Comparison of ENCODE assay signal across 10 cellular contexts in genomic region chr1:100423832-100424337, GRCh38.
A peak's percentile ranks its signal among the peaks of the same experiment; 100 is the strongest.
DNase-seq lines count a peak whose midpoint lies in the region; ATAC-seq, FAIRE-seq and TF ChIP-seq lines count a peak whose summit lies in the region.
"Had no signal": no experiment of that assay in that cellular context is flagged by ENCODE, and none has a peak within 500 bp of the region (broad histone marks: within the 10 kb centered on the region; RNA-seq: fewer than 3 reads in every experiment).

No MANE protein-coding gene starts in this region.

- H3K27me3 ChIP-seq in CD4-positive, CD25-positive, alpha-beta regulatory T cell (ENCODE audit: control insufficient read depth, insufficient read depth, low read length): no peaks in the 10 kb centered on the region
- no peaks in the 10 kb centered on the region for H3K27me3 ChIP-seq in vagina
- H3K27me3 ChIP-seq: left lung had no signal

- FAIRE-seq in GM19239 (lab: Jason Lieb, UNC): peak; percentile 53

- DNase-seq in CD4-positive, CD25-positive, alpha-beta regulatory T cell: peak in 2 of 3 donors; percentile 71 to 80
- DNase-seq in GM19239 (ENCODE audit: insufficient read length, low spot score): no peak
- DNase-seq in activated T-helper 1 cell treated with Interleukin-2 at 50 U/mL for 16 hours (ENCODE audit: low read depth): peak; percentile 15
- no peak for DNase-seq in stimulated activated CD4-positive, alpha-beta T cell treated with anti-CD3 and anti-CD28 coated beads, Interleukin-12 subunit alpha, Interleukin-12 subunit beta, amount 100 ng/mL, for 4 hours
- no peak for DNase-seq in COR-L47 (lab: John Stamatoyannopoulos, UW)
- no peak for DNase-seq in vagina (ENCODE audit: extremely low spot score in 2 of 2)
- DNase-seq in anterior cingulate cortex (lab: John Stamatoyannopoulos, UW): no peak
- DNase-seq: C1 segment of cervical spinal cord, left lung had no signal

- intact Hi-C loops in vagina (cut with DNase I): no loop called here

- no peak for TF ChIP-seq CTCF in vagina (IDR thresholded peaks at IDR 0.05)

- peak overlapping the region; percentile 81 for H3K27ac ChIP-seq in CD4-positive, CD25-positive, alpha-beta regulatory T cell (ENCODE audit: insufficient read depth, low read length, poor library complexity, severe bottlenecking)
- no peak overlapping the region for H3K27ac ChIP-seq in vagina

- peak overlapping the region; percentile 95 for H3K4me3 ChIP-seq in CD4-positive, CD25-positive, alpha-beta regulatory T cell (ENCODE audit: low read depth, low read length)
- H3K4me3 ChIP-seq in vagina: no peak overlapping the region
- H3K4me3 ChIP-seq: left lung had no signal

- peak; percentile 86 to 87 for ATAC-seq in CD4-positive, CD25-positive, alpha-beta regulatory T cell (ENCODE audit: low read depth in 2 of 2)
- peak; percentile 56 for ATAC-seq in HG03045 (IDR thresholded peaks at IDR 0.05; ENCODE audit: unreplicated experiment)
- ATAC-seq: left lung had no signal

- H3K4me1 ChIP-seq in CD4-positive, CD25-positive, alpha-beta regulatory T cell (ENCODE audit: control insufficient read depth, insufficient read depth, low read length, poor library complexity, severe bottlenecking): peaks cover 60% of the 10 kb centered on the region
- H3K4me1 ChIP-seq in vagina: no peaks in the 10 kb centered on the region

- no peaks in the 10 kb centered on the region for H3K9me3 ChIP-seq in CD4-positive, CD25-positive, alpha-beta regulatory T cell (ENCODE audit: control insufficient read depth in 2 of 2, low read length in 2 of 2)
- H3K9me3 ChIP-seq in vagina: no peaks in the 10 kb centered on the region
- H3K9me3 ChIP-seq: left lung had no signal

- H3K4me1 Mint-ChIP-seq in CD4-positive, CD25-positive, alpha-beta regulatory T cell: peaks cover 32 to 80% (median 47%) of the 10 kb centered on the region in 4 donors

- H3K36me3 Mint-ChIP-seq in CD4-positive, CD25-positive, alpha-beta regulatory T cell: peaks cover 30% of the 10 kb centered on the region

- no peak for TF ChIP-seq POLR2A in vagina (IDR thresholded peaks at IDR 0.05)

- peak overlapping the region; percentile 94 to 97 (median 96) for H3K4me3 Mint-ChIP-seq in CD4-positive, CD25-positive, alpha-beta regulatory T cell

- no peaks in the 10 kb centered on the region for H3K9me3 Mint-ChIP-seq in CD4-positive, CD25-positive, alpha-beta regulatory T cell

- peaks cover 27% of the 10 kb centered on the region for H3K36me3 ChIP-seq in CD4-positive, CD25-positive, alpha-beta regulatory T cell (ENCODE audit: control insufficient read depth, insufficient read depth, low read length)
- H3K36me3 ChIP-seq in vagina: no peaks in the 10 kb centered on the region

- H3K27ac Mint-ChIP-seq in CD4-positive, CD25-positive, alpha-beta regulatory T cell: peak overlapping the region; percentile 96 to 98 (median 98)

- no peaks in the 10 kb centered on the region for H3K27me3 Mint-ChIP-seq in CD4-positive, CD25-positive, alpha-beta regulatory T cell

Comparison
In these comparisons a context has a peak if more than half of its experiments do, and no peak if none do; other contexts are left out.
1. DNase-seq: peak in CD4-positive, CD25-positive, alpha-beta regulatory T cell (2 of 3) and activated T-helper 1 cell treated with Interleukin-2 at 50 U/mL for 16 hours (single experiment); none in GM19239 (single experiment), stimulated activated CD4-positive, alpha-beta T cell treated with anti-CD3 and anti-CD28 coated beads, Interleukin-12 subunit alpha, Interleukin-12 subunit beta, amount 100 ng/mL, for 4 hours (single experiment), COR-L47 (single experiment), vagina (0 of 2) and anterior cingulate cortex (0 of 58).